Comparison of ENCODE assay signal across 20 cellular contexts in the genomic region with DNA sequence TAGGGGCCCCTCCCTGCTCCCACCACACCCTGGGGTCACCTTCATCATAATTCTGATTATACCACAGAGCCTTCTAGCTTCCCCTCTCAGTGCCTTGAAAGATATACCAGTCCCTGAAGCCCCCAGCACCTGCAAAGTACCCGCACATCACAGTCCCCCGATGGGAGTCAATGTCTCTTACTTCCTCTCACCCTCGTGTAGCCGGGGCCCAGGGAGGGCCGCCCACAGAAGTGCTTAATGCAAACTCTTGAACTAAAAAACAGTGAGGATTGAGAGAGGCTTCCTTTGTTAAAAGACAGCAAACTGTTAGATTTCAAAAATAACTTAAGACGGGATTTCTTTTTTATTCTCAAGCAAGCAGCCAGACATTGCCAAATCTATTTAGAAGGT.
A peak's percentile ranks its signal among the peaks of the same experiment; 100 is the strongest.
DNase-seq lines count a peak whose midpoint lies in the region; TF ChIP-seq lines count a peak whose summit lies in the region.
"Had no signal": no experiment of that assay in that cellular context is flagged by ENCODE, and none has a peak within 500 bp of the region (broad histone marks: within the 10 kb centered on the region; RNA-seq: fewer than 3 reads in every experiment).

No MANE protein-coding gene starts in this region.

- peak; percentile 35 for DNase-seq in H7
- peak; percentile 33 for DNase-seq in activated CD8-positive, alpha-beta memory T cell treated with anti-CD3 and anti-CD28 coated beads, Interleukin-2, amount 50 U/mL, for 48 hours
- peak; percentile 3 for DNase-seq in mucosa of gallbladder (ENCODE audit: low spot score)
- peak; percentile 10 for DNase-seq in superior temporal gyrus (ENCODE audit: extremely low spot score)
- no peak for DNase-seq in NK-92 treated with Interleukin-12 subunit alpha and Interleukin-12 subunit beta, amount 100 ng/mL, for 24 hours (lab: John Stamatoyannopoulos, UW)
- no peak for DNase-seq in RWPE1 (ENCODE audit: low spot score)
- no peak for DNase-seq in ACHN
- DNase-seq: DMS53, GDM1, GOT3, IMR-90, NCI-H1105, NCI-H146, NCI-H2029, NCI-H345, NCI-H524, NCI-H774 had no signal

- POLR2A ChIA-PET in RWPE1 (lab: Yijun Ruan, JAX; ENCODE audit: low non-redundant PET), result no interaction called here

- CTCF ChIA-PET in RWPE1 (lab: Yijun Ruan, JAX), result interaction anchor here (0.5 kb wide), 1 partner anchor 1464 kb away, joined by 3 read pairs; no protein-coding TSS in a partner anchor

- no peaks in the 10 kb centered on the region for H3K27me3 ChIP-seq in H7 (ENCODE audit: control insufficient read depth, insufficient read depth, low read length)
- H3K27me3 ChIP-seq: SJSA1 had no signal

- TF ChIP-seq CTCF in RWPE1 (conservative IDR thresholded peaks at IDR 0.05; ENCODE audit: low read depth), result no peak

- no peak overlapping the region for H3K27ac ChIP-seq in RWPE1
- H3K27ac ChIP-seq: C4-2B, KMS-11, SJSA1 had no signal

- H3K36me3 ChIP-seq in H7 (replicated peaks; ENCODE audit: control insufficient read depth, insufficient read depth, low read length), result no peaks in the 10 kb centered on the region
- H3K36me3 ChIP-seq: SJSA1 had no signal

- in situ Hi-C loops in ACHN (cut with HindIII; ENCODE audit: low pct_ligation_motif_present, low pct_unique_long_range_greater_than_20kb, low sequenced_read_pairs), result no loop called here

- no peak overlapping the region for H3K4me3 ChIP-seq in H7 (ENCODE audit: insufficient read depth, low read depth, low read length)
- H3K4me3 ChIP-seq: SJSA1 had no signal

Comparison
In these comparisons a context has a peak if more than half of its experiments do, and no peak if none do; other contexts are left out.
1. DNase-seq: peak in H7 (single experiment), activated CD8-positive, alpha-beta memory T cell treated with anti-CD3 and anti-CD28 coated beads, Interleukin-2, amount 50 U/mL, for 48 hours (single experiment), mucosa of gallbladder (single experiment) and superior temporal gyrus (single experiment); none in NK-92 treated with Interleukin-12 subunit alpha and Interleukin-12 subunit beta, amount 100 ng/mL, for 24 hours (single experiment), RWPE1 (single experiment) and ACHN (single experiment).